Comparison of ENCODE assay signal across 32 cellular contexts in genomic region chr7:24654305-24654704, GRCh38.
"Had no signal": no experiment of that assay in that cellular context is flagged by ENCODE, and none has a peak within 500 bp of the region (broad histone marks: within the 10 kb centered on the region; RNA-seq: fewer than 3 reads in every experiment).

No MANE protein-coding gene starts in this region.

- H2AFZ ChIP-seq: hepatocyte had no signal

- DNase-seq: activated CD4-positive, alpha-beta memory T cell treated with anti-CD3 and anti-CD28 coated beads, Interleukin-2, amount 10 ng/mL, durations not matched to agents 7 days and 5 days; activated CD4-positive, alpha-beta T cell treated with anti-CD3 and anti-CD28 coated beads for 1 hour; activated CD4-positive, alpha-beta T cell treated with anti-CD3 and anti-CD28 coated beads for 4 hours; activated CD4-positive, alpha-beta T cell treated with anti-CD3 and anti-CD28 coated beads, Interleukin-2, amount 10 ng/mL, durations not matched to agents 7 days and 5 days; activated CD4-positive, alpha-beta T cell treated with anti-CD3 and anti-CD28 coated beads, Interleukin-2, amount 50 U/mL, for 4 hours; activated CD8-positive, alpha-beta memory T cell treated with anti-CD3 and anti-CD28 coated beads, Interleukin-2, amount 50 U/mL, for 48 hours; activated effector memory CD4-positive, alpha-beta T cell treated with Interleukin-2 at 50 U/mL for 16 hours; activated gamma-delta T cell treated with Interleukin-2 at 50 U/mL for 16 hours; activated naive CD4-positive, alpha-beta T cell treated with anti-CD3 and anti-CD28 coated beads, Interleukin-2, amount 50 U/mL, for 16 hours; activated naive CD4-positive, alpha-beta T cell treated with Interleukin-2 at 50 U/mL for 16 hours; activated T-cell treated with anti-CD3 and anti-CD28 coated beads for 4 hours; activated T-cell treated with anti-CD3 and anti-CD28 coated beads, Interleukin-2, amount 50 U/mL, for 24 hours; activated T-cell treated with anti-CD3 and anti-CD28 coated beads, Interleukin-2, amount 50 U/mL, for 72 hours; amniotic stem cell; brain microvascular endothelial cell; cortex of kidney; dermis blood vessel endothelial cell; effector CD4-positive, alpha-beta T cell; effector memory CD8-positive, alpha-beta T cell; erythroblast; foreskin keratinocyte; gastrocnemius medialis; heart right ventricle; T-helper 17 cell; T1000 had no signal

- H3K4me1 ChIP-seq: esophagus muscularis mucosa, foreskin keratinocyte had no signal

- H3K27me3 ChIP-seq: brain microvascular endothelial cell, esophagus muscularis mucosa, foreskin keratinocyte, gastrocnemius medialis, heart right ventricle, hepatocyte had no signal

- H3K4me3 Mint-ChIP-seq: activated CD4-positive, alpha-beta memory T cell treated with anti-CD3 and anti-CD28 coated beads, Interleukin-2, amount 10 ng/mL, durations not matched to agents 7 days and 5 days had no signal

- H3K4me3 ChIP-seq: hepatocyte had no signal

- H3K27ac ChIP-seq: brain microvascular endothelial cell, esophagus muscularis mucosa, foreskin keratinocyte, hepatocyte had no signal

- H3K4me2 ChIP-seq: hepatocyte had no signal

- H3K9me3 ChIP-seq: esophagus muscularis mucosa, gastrocnemius medialis, heart right ventricle had no signal

- H3K27me3 Mint-ChIP-seq: activated CD4-positive, alpha-beta memory T cell treated with anti-CD3 and anti-CD28 coated beads, Interleukin-2, amount 10 ng/mL, durations not matched to agents 7 days and 5 days; activated CD4-positive, alpha-beta T cell treated with anti-CD3 and anti-CD28 coated beads, Interleukin-2, amount 10 ng/mL, durations not matched to agents 7 days and 5 days; activated naive CD8-positive, alpha-beta T cell; activated T-cell treated with anti-CD3 and anti-CD28 coated beads, Interleukin-2, amount 50 U/mL, for 24 hours; effector memory CD8-positive, alpha-beta T cell; T-helper 17 cell had no signal

- FAIRE-seq: astrocyte, bronchial epithelial cell, colon had no signal

- H3K9me3 Mint-ChIP-seq: activated CD4-positive, alpha-beta memory T cell treated with anti-CD3 and anti-CD28 coated beads, Interleukin-2, amount 10 ng/mL, durations not matched to agents 7 days and 5 days; activated CD4-positive, alpha-beta T cell treated with anti-CD3 and anti-CD28 coated beads, Interleukin-2, amount 10 ng/mL, durations not matched to agents 7 days and 5 days; activated T-cell treated with anti-CD3 and anti-CD28 coated beads, Interleukin-2, amount 50 U/mL, for 24 hours; activated T-cell treated with anti-CD3 and anti-CD28 coated beads, Interleukin-2, amount 50 U/mL, for 72 hours; effector memory CD8-positive, alpha-beta T cell; T-helper 2 cell treated with Interferon-gamma antibody and Interleukin-4, amounts not matched to agents 5 μg/mL and 100 μg/mL, for 36 hours had no signal

- H3K27ac Mint-ChIP-seq: activated CD4-positive, alpha-beta memory T cell treated with anti-CD3 and anti-CD28 coated beads, Interleukin-2, amount 10 ng/mL, durations not matched to agents 7 days and 5 days; activated CD4-positive, alpha-beta T cell treated with anti-CD3 and anti-CD28 coated beads, Interleukin-2, amount 10 ng/mL, durations not matched to agents 7 days and 5 days; activated naive CD8-positive, alpha-beta T cell; activated T-cell treated with anti-CD3 and anti-CD28 coated beads, Interleukin-2, amount 50 U/mL, for 24 hours; activated T-cell treated with anti-CD3 and anti-CD28 coated beads, Interleukin-2, amount 50 U/mL, for 72 hours; T-helper 2 cell treated with Interferon-gamma antibody and Interleukin-4, amounts not matched to agents 5 μg/mL and 100 μg/mL, for 36 hours had no signal

- ATAC-seq: activated T-cell treated with anti-CD3 and anti-CD28 coated beads, Interleukin-2, amount 50 U/mL, for 72 hours; effector memory CD8-positive, alpha-beta T cell; foreskin keratinocyte; gastrocnemius medialis; heart right ventricle; T-helper 17 cell had no signal

- H3K36me3 ChIP-seq: brain microvascular endothelial cell, esophagus muscularis mucosa, gastrocnemius medialis, heart right ventricle had no signal
